Comparison of ENCODE assay signal across 22 cellular contexts in genomic region chr1:233514946-233515391, GRCh38.
"Had no signal": no experiment of that assay in that cellular context is flagged by ENCODE, and none has a peak within 500 bp of the region (broad histone marks: within the 10 kb centered on the region; RNA-seq: fewer than 3 reads in every experiment).

No MANE protein-coding gene starts in this region.

- H3K9me3 ChIP-seq: gastrocnemius medialis, prostate gland, right atrium auricular region, stomach, thyroid gland, uterus had no signal

- H3K4me1 Mint-ChIP-seq: memory B cell had no signal

- H3K36me3 Mint-ChIP-seq: memory B cell; neural progenitor cell; stimulated activated naive B cell treated with anti-CD40 and anti-IgM and Interleukin-4, amounts not matched to agents 10 μg/mL and 1 μg/mL and 100 μg/mL, for 72 hours; type B pancreatic cell had no signal

- H3K4me3 ChIP-seq: coronary artery, gastrocnemius medialis, lung, neural progenitor cell, prostate gland, right atrium auricular region, skin epidermis, stomach, thyroid gland, uterus had no signal

- DNase-seq: effector memory CD8-positive, alpha-beta T cell; erythroblast; foreskin fibroblast; gastrocnemius medialis; head of caudate nucleus; nucleus accumbens; stimulated activated CD4-positive, alpha-beta T cell treated with anti-CD3 and anti-CD28 coated beads, Interleukin-15, amount 100 ng/mL, for 24 hours; stimulated activated CD4-positive, alpha-beta T cell treated with anti-CD3 and anti-CD28 coated beads, Interleukin-2, amount 100 ng/mL, for 48 hours; stimulated activated naive B cell treated with anti-CD40 and anti-IgM and Interleukin-4, amounts not matched to agents 10 μg/mL and 1 μg/mL and 100 μg/mL, for 72 hours; stomach; thyroid gland; uterus had no signal

- ATAC-seq: effector memory CD8-positive, alpha-beta T cell; gastrocnemius medialis; left lobe of liver; stimulated activated naive B cell treated with anti-CD40 and anti-IgM and Interleukin-4, amounts not matched to agents 10 μg/mL and 1 μg/mL and 100 μg/mL, for 72 hours had no signal

- H3K4me2 ChIP-seq: neural progenitor cell had no signal

- H3K27ac ChIP-seq: coronary artery, gastrocnemius medialis, neural progenitor cell, prostate gland, right atrium auricular region, skin epidermis, stomach, thyroid gland, uterus had no signal

- H3K27me3 Mint-ChIP-seq: stimulated activated naive B cell treated with anti-CD40 and anti-IgM and Interleukin-4, amounts not matched to agents 10 μg/mL and 1 μg/mL and 100 μg/mL, for 72 hours had no signal

- H3K9ac ChIP-seq: neural progenitor cell had no signal

- H3K27ac Mint-ChIP-seq: effector memory CD8-positive, alpha-beta T cell; memory B cell; nephron; neural progenitor cell; stimulated activated naive B cell treated with anti-CD40 and anti-IgM and Interleukin-4, amounts not matched to agents 10 μg/mL and 1 μg/mL and 100 μg/mL, for 72 hours; type B pancreatic cell had no signal

- H3K36me3 ChIP-seq: gastrocnemius medialis, neural progenitor cell, prostate gland, right atrium auricular region, stomach, thyroid gland, uterus had no signal

- H2AFZ ChIP-seq: neural progenitor cell had no signal

- H3K4me1 ChIP-seq: gastrocnemius medialis, neural progenitor cell, prostate gland, right atrium auricular region, stomach, thyroid gland, uterus had no signal

- H3K4me3 Mint-ChIP-seq: effector memory CD8-positive, alpha-beta T cell; memory B cell; nephron; neural progenitor cell; stimulated activated naive B cell treated with anti-CD40 and anti-IgM and Interleukin-4, amounts not matched to agents 10 μg/mL and 1 μg/mL and 100 μg/mL, for 72 hours; type B pancreatic cell had no signal

- H3K9me3 Mint-ChIP-seq: nephron, type B pancreatic cell had no signal

- H3K27me3 ChIP-seq: gastrocnemius medialis, neural progenitor cell, right atrium auricular region, stomach, thyroid gland, uterus had no signal
